1 cellular context compared by ENCODE assay signal in genomic region chr3:128415773-128416577, GRCh38.
TF ChIP-seq lines count a peak whose summit lies in the region.

No MANE protein-coding gene starts in this region.

TF ChIP-seq in HCT116, 20 proteins besides CTCF, POLR2A, EP300 and RAD21:
- TF ChIP-seq ZBTB33 (IDR thresholded peaks at IDR 0.05; ENCODE audit: extremely low read depth, insufficient replicate concordance, low read length) (no peak), EZH2phosphoT487 (IDR thresholded peaks at IDR 0.05; ENCODE audit: borderline replicate concordance) (no peak), SP1 (IDR thresholded peaks at IDR 0.05; ENCODE audit: low read depth) (no peak), TCF7L2 (IDR thresholded peaks at IDR 0.05; ENCODE audit: borderline replicate concordance, extremely low read depth, insufficient read depth, insufficient read length) (no peak), ZFX (IDR thresholded peaks at IDR 0.05) (no peak), ZNF274 (IDR thresholded peaks at IDR 0.05; ENCODE audit: low read depth, low read length) (no peak), JUND (IDR thresholded peaks at IDR 0.05) (no peak), ATF3 (IDR thresholded peaks at IDR 0.05) (no peak), MAX (IDR thresholded peaks at IDR 0.05) (no peak), FOSL1 (IDR thresholded peaks at IDR 0.05; ENCODE audit: low read depth) (no peak), SIN3A (IDR thresholded peaks at IDR 0.05; ENCODE audit: low read depth) (no peak), SRF (IDR thresholded peaks at IDR 0.05; ENCODE audit: low read depth) (no peak), CEBPB (IDR thresholded peaks at IDR 0.05; ENCODE audit: low read depth) (no peak), ELF1 (IDR thresholded peaks at IDR 0.05; ENCODE audit: borderline replicate concordance, low read depth) (no peak), EZH2 (IDR thresholded peaks at IDR 0.05) (no peak), CBX3 (IDR thresholded peaks at IDR 0.05; ENCODE audit: low read depth) (no peak)
